In the genomic region with DNA sequence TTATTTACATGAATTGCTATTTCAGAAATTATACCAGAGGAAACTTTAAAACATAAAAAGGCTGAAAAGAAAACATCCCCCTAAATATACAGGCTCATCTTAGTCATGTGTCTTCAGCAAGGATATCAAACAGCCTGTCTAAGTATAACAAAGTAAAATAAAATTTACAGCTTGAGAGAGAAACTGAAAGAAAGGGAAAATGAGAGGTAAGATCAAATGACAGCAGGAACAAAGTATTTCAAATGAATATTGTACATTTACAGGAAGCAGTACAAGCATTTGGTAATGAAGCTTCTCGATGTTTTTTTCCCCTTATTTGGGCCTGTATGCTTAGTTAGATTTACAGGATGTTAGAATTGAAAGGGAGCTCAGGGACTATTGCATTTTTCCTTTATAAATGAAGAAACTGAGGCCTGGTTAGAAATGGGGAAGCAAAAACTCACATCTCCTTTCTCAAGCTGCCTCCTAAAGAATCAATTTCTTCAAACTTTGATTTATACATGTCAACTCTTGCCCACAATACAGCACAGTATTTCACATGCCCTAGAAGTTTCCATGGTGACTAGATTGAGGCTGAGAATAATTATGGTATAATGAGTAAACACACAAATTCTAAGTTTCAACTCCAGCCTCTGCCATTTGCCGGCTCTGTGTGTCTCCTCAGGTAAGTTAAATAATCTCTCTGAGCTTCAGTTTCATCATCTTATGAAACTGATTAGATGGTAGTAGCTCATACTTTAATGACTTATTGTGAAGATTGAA, we compare ENCODE assay signal across 14 cellular contexts. TPM values are rescaled to one million over a fixed set of nuclear protein-coding genes. Genes with fewer than 3 reads are reported as not detected.
DNase-seq lines count a peak whose midpoint lies in the region; ATAC-seq, FAIRE-seq and TF ChIP-seq lines count a peak whose summit lies in the region.
"Had no signal": no experiment of that assay in that cellular context is flagged by ENCODE, and none has a peak within 500 bp of the region (broad histone marks: within the 10 kb centered on the region; RNA-seq: fewer than 3 reads in every experiment).

No MANE protein-coding gene starts in this region.

- no peak overlapping the region for H3K4me3 ChIP-seq in CD8-positive, alpha-beta T cell (ENCODE audit: low read depth, low read length)
- H3K4me3 ChIP-seq in transverse colon = no peak overlapping the region

- 58 to 80% methylated on average over 2 of the region's 2 CpGs for WGBS in transverse colon (ENCODE audit: low coverage in 1 of 2), 2 donors

- peaks cover 25% of the 10 kb centered on the region for H3K4me1 ChIP-seq in CD8-positive, alpha-beta T cell (ENCODE audit: insufficient read depth, low read length)
- no peaks in the 10 kb centered on the region for H3K4me1 ChIP-seq in transverse colon

- H3K36me3 ChIP-seq in CD8-positive, alpha-beta T cell (ENCODE audit: insufficient read depth, low read length) = no peaks in the 10 kb centered on the region
- no peaks in the 10 kb centered on the region for H3K36me3 ChIP-seq in transverse colon

- no peaks in the 10 kb centered on the region for H3K9me3 Mint-ChIP-seq in CD8-positive, alpha-beta T cell
- H3K9me3 Mint-ChIP-seq in activated naive CD8-positive, alpha-beta T cell treated with anti-CD3 and anti-CD28 coated beads, Interleukin-2, amount 10 ng/mL, durations not matched to agents 7 days and 5 days = no peaks in the 10 kb centered on the region
- H3K9me3 Mint-ChIP-seq: nephron had no signal

- FAIRE-seq in GM18507 (lab: Jason Lieb, UNC) = peak; percentile 72
- FAIRE-seq: islet of Langerhans, small intestine had no signal

- no peaks in the 10 kb centered on the region for H3K27me3 ChIP-seq in CD8-positive, alpha-beta T cell (ENCODE audit: insufficient read depth, low read length)
- H3K27me3 ChIP-seq in transverse colon = no peaks in the 10 kb centered on the region

- no peak for DNase-seq in CD8-positive, alpha-beta T cell
- DNase-seq in GM18507 (ENCODE audit: extremely low spot score, insufficient read length, low read depth) (no peak), NCI-H1417 (lab: John Stamatoyannopoulos, UW) (peak in 2 of 3 experiments; percentile 4 to 63), transverse colon (no peak), NCI-H345 (lab: John Stamatoyannopoulos, UW) (no peak)
- DNase-seq in activated naive CD8-positive, alpha-beta T cell treated with anti-CD3 and anti-CD28 coated beads, Interleukin-2, amount 10 ng/mL, durations not matched to agents 7 days and 5 days = no peak
- DNase-seq: dermis blood vessel endothelial cell; foreskin fibroblast; PC-3; small intestine; stimulated activated CD8-positive, alpha-beta memory T cell treated with anti-CD3 and anti-CD28 coated beads, Interleukin-4, amount 100 ng/mL, for 48 hours had no signal

- H3K27ac ChIP-seq in CD8-positive, alpha-beta T cell (ENCODE audit: low read depth, low read length) = peak overlapping the region; percentile 33
- no peak overlapping the region for H3K27ac ChIP-seq in transverse colon

- in situ Hi-C loops in transverse colon (cut with MboI; ENCODE audit: low pct_ligation_motif_present in 1 of 4, low pct_unique_long_range_greater_than_20kb in 1 of 4, low sequenced_read_pairs in 3 of 4) = no loop called here

- no peak for TF ChIP-seq EP300 in transverse colon (IDR thresholded peaks at IDR 0.05; ENCODE audit: low read depth)

- peaks cover 18% of the 10 kb centered on the region for H3K36me3 Mint-ChIP-seq in CD8-positive, alpha-beta T cell
- H3K36me3 Mint-ChIP-seq in activated naive CD8-positive, alpha-beta T cell treated with anti-CD3 and anti-CD28 coated beads, Interleukin-2, amount 10 ng/mL, durations not matched to agents 7 days and 5 days = peaks cover 49% of the 10 kb centered on the region

- H3K27me3 Mint-ChIP-seq in CD8-positive, alpha-beta T cell (ENCODE audit: low read depth) = no peaks in the 10 kb centered on the region
- H3K27me3 Mint-ChIP-seq in activated naive CD8-positive, alpha-beta T cell treated with anti-CD3 and anti-CD28 coated beads, Interleukin-2, amount 10 ng/mL, durations not matched to agents 7 days and 5 days = no peaks in the 10 kb centered on the region

- TF ChIP-seq CTCF in CD8-positive, alpha-beta T cell (IDR thresholded peaks at IDR 0.05) = no peak
- no peak for TF ChIP-seq CTCF in transverse colon (IDR thresholded peaks at IDR 0.05)

- H3K27ac Mint-ChIP-seq in CD8-positive, alpha-beta T cell = peak overlapping the region; percentile 91
- peak overlapping the region; percentile 82 for H3K27ac Mint-ChIP-seq in activated naive CD8-positive, alpha-beta T cell treated with anti-CD3 and anti-CD28 coated beads, Interleukin-2, amount 10 ng/mL, durations not matched to agents 7 days and 5 days

- no peak for TF ChIP-seq POLR2A in transverse colon (IDR thresholded peaks at IDR 0.05)

- intact Hi-C loops in CD8-positive, alpha-beta T cell (cut with DNase I, micrococcal nuclease) = loop anchor here in 1 of 2 experiments (5.0 kb wide), 1 partner anchor 34 kb away; no protein-coding TSS in a partner anchor
- intact Hi-C loops in transverse colon (cut with DNase I; ENCODE audit: low total_unique reads) = no loop called here

- peak overlapping the region; percentile 24 for H3K4me3 Mint-ChIP-seq in CD8-positive, alpha-beta T cell
- peak overlapping the region; percentile 50 for H3K4me3 Mint-ChIP-seq in activated naive CD8-positive, alpha-beta T cell treated with anti-CD3 and anti-CD28 coated beads, Interleukin-2, amount 10 ng/mL, durations not matched to agents 7 days and 5 days
- H3K4me3 Mint-ChIP-seq: nephron had no signal

- no peaks in the 10 kb centered on the region for H3K9me3 ChIP-seq in CD8-positive, alpha-beta T cell (ENCODE audit: low read length)
- no peaks in the 10 kb centered on the region for H3K9me3 ChIP-seq in transverse colon

- POLR2A ChIA-PET in CD8-positive, alpha-beta T cell (lab: Charles Lee) = interaction anchor here (1.0 to 1.4 kb wide), 3 partner anchors 30 to 282 kb away, joined by 3 to 7 read pairs (median 3); a partner anchor contains a TSS
- POLR2A ChIA-PET in activated naive CD8-positive, alpha-beta T cell treated with anti-CD3 and anti-CD28 coated beads, Interleukin-2, amount 10 ng/mL, durations not matched to agents 7 days and 5 days (lab: Charles Lee) = interaction anchor here (1.2 to 3.3 kb wide), 3 partner anchors 29 to 101 kb away, joined by 6 to 27 read pairs (median 9); a partner anchor contains a TSS

- peak; percentile 61 for ATAC-seq in CD8-positive, alpha-beta T cell
- ATAC-seq in activated naive CD8-positive, alpha-beta T cell treated with anti-CD3 and anti-CD28 coated beads, Interleukin-2, amount 10 ng/mL, durations not matched to agents 7 days and 5 days (ENCODE audit: low read depth) = peak; percentile 43
- ATAC-seq in HG03469 (IDR thresholded peaks at IDR 0.05; ENCODE audit: unreplicated experiment) = no peak
- ATAC-seq: PC-3 had no signal

- CTCF ChIA-PET in CD8-positive, alpha-beta T cell (lab: Charles Lee) = interaction anchor here (0.8 to 1.6 kb wide), 2 partner anchors 37 to 38 kb away, joined by 3 to 5 read pairs; no protein-coding TSS in a partner anchor

- H3K4me1 Mint-ChIP-seq in CD8-positive, alpha-beta T cell (ENCODE audit: low read depth) = peaks cover 29% of the 10 kb centered on the region
- H3K4me1 Mint-ChIP-seq in activated naive CD8-positive, alpha-beta T cell treated with anti-CD3 and anti-CD28 coated beads, Interleukin-2, amount 10 ng/mL, durations not matched to agents 7 days and 5 days = peaks cover 44% of the 10 kb centered on the region
- H3K4me1 Mint-ChIP-seq: nephron had no signal

RNA-seq across cellular contexts. Expression of a gene that starts 29.3 kb away (rescaled TPM):
- 1 to 10 TPM; 3.2 to 3.6 TPM for total RNA-seq in CD8-positive, alpha-beta T cell
- total RNA-seq in activated naive CD8-positive, alpha-beta T cell treated with anti-CD3 and anti-CD28 coated beads, Interleukin-2, amount 10 ng/mL, durations not matched to agents 7 days and 5 days = 10 to 100 TPM; 19.6 to 22.8 TPM
- total RNA-seq in transverse colon = 10 to 100 TPM in 1 of 4 donors, 1 to 10 TPM in 2, under 1 TPM in 1; 0.41 to 10.7 (median 7.6) TPM
- total RNA-seq: dermis blood vessel endothelial cell had no signal

RNA-seq across cellular contexts. Expression of a gene that starts 48.3 kb away (rescaled TPM):
- 10 to 100 TPM; 29.3 to 32.4 TPM for total RNA-seq in CD8-positive, alpha-beta T cell
- 10 to 100 TPM; 27.4 to 28.3 TPM for total RNA-seq in activated naive CD8-positive, alpha-beta T cell treated with anti-CD3 and anti-CD28 coated beads, Interleukin-2, amount 10 ng/mL, durations not matched to agents 7 days and 5 days
- total RNA-seq in transverse colon = 10 to 100 TPM in 3 of 4 donors, under 1 TPM in 1; 1.00 to 60.3 (median 32.0) TPM

Comparison
In these comparisons a context has a peak if more than half of its experiments do, and no peak if none do; other contexts are left out.
1. DNase-seq: peak in NCI-H1417 (2 of 3); none in CD8-positive, alpha-beta T cell (0 of 7), GM18507 (single experiment), activated naive CD8-positive, alpha-beta T cell treated with anti-CD3 and anti-CD28 coated beads, Interleukin-2, amount 10 ng/mL, durations not matched to agents 7 days and 5 days (single experiment), transverse colon (single experiment) and NCI-H345 (single experiment).